8 cellular contexts compared by ENCODE assay signal in the genomic region with DNA sequence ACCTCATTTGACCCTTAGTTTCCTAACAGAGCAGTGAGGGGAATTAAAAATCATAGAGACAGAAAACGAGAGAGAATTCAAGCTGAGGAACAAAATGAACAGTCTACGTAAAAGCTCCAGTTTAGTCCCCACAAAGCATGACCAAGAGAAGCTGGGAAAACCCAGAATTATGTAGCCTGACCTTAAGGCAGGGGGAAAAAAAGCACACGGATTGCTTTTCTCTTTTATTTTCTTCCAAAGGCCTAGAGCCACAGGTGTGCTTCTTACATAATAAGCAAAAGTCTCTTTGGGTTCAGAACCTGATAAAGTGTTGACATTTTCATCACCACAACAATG. TPM values are rescaled to one million over a fixed set of nuclear protein-coding genes. Genes with fewer than 3 reads are reported as not detected.
DNase-seq lines count a peak whose midpoint lies in the region; ATAC-seq and TF ChIP-seq lines count a peak whose summit lies in the region.

No MANE protein-coding gene starts in this region.

- H3K4me3 ChIP-seq in fibroblast of villous mesenchyme (ENCODE audit: low read depth, low read length) (peak overlapping the region; percentile 97), skeletal muscle cell (ENCODE audit: low read depth, low read length) (peak overlapping the region; percentile 92)

- TF ChIP-seq CTCF in VCaP (conservative IDR thresholded peaks at IDR 0.05) (no peak), fibroblast of villous mesenchyme (IDR thresholded peaks at IDR 0.05; ENCODE audit: insufficient read depth, low read depth, low read length) (no peak)

- peak; percentile 5 for ATAC-seq in GM18502 (IDR thresholded peaks at IDR 0.05; ENCODE audit: poor library complexity, unreplicated experiment)
- no peak for ATAC-seq in GM21786 (IDR thresholded peaks at IDR 0.05; ENCODE audit: unreplicated experiment)

- H3K27ac ChIP-seq in VCaP: peak overlapping the region; percentile 75

- DNase-seq in fibroblast of villous mesenchyme (ENCODE audit: low read depth) (no peak), skeletal muscle cell (ENCODE audit: low read depth) (no peak), iPS-NIHi7 (ENCODE audit: extremely low spot score) (no peak)
- DNase-seq in activated CD4-positive, alpha-beta T cell treated with anti-CD3 and anti-CD28 coated beads for 48 hours: no peak
- DNase-seq in activated CD4-positive, CD25-positive, alpha-beta regulatory T cell treated with anti-CD3 and anti-CD28 coated beads, Interleukin-2, amount 50 U/mL, for 72 hours: no peak

RNA-seq across cellular contexts. Expression of gene AMBRA1, which starts 0.5 kb away (rescaled TPM):
- 21.9 and 23.7 TPM in 2 replicates for total RNA-seq in fibroblast of villous mesenchyme

RNA-seq across cellular contexts. Expression of gene HARBI1, which starts 22.7 kb away (rescaled TPM):
- total RNA-seq in fibroblast of villous mesenchyme: 4.8 and 5.6 TPM in 2 replicates

RNA-seq across cellular contexts. Expression of gene ATG13, which starts 23.0 kb away (rescaled TPM):
- 45.4 and 49.7 TPM in 2 replicates for total RNA-seq in fibroblast of villous mesenchyme
